Comparison of ENCODE assay signal across 8 cellular contexts in the genomic region with DNA sequence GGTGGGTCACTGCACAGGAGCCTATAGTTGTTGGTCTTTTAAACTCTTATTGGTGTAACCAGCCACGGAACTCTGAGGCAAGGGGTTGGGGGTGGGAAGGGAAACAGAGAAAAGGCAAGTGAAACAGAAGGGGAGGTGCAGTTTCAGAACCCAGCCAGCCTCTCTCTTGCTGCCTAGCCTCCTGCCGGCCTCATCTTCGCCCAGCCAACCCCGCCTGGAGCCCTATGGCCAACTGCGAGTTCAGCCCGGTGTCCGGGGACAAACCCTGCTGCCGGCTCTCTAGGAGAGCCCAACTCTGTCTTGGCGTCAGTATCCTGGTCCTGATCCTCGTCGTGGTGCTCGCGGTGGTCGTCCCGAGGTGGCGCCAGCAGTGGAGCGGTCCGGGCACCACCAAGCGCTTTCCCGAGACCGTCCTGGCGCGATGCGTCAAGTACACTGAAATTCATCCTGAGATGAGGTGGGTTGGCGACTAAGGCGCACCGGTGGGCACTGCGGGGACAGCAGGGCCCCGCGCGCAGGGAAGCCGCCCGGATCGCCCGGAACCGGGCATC. TPM values are rescaled to one million over a fixed set of nuclear protein-coding genes. Genes with fewer than 3 reads are reported as not detected.
A peak's percentile ranks its signal among the peaks of the same experiment; 100 is the strongest.
DNase-seq lines count a peak whose midpoint lies in the region; ATAC-seq, FAIRE-seq and TF ChIP-seq lines count a peak whose summit lies in the region.

CD38 (plus strand) TSS at position 138 of the 551 bp plus-strand sequence; CDS start at position 225, 87 bp downstream.

- peak within 1 kb of the TSS; percentile 87 to 92 for H3K27ac ChIP-seq in A549
- no peak within 1 kb of the TSS for H3K27ac ChIP-seq in SK-N-SH (ENCODE audit: low read depth in 2 of 2, low read length in 1 of 2)
- peak within 1 kb of the TSS; percentile 15 for H3K27ac ChIP-seq in subcutaneous abdominal adipose tissue (ENCODE audit: low read depth, low read length)

- TF ChIP-seq RAD21 in A549 (conservative IDR thresholded peaks at IDR 0.05 in 1 of 2, IDR thresholded peaks at IDR 0.05 in 1 of 2) (no peak), SK-N-SH (IDR thresholded peaks at IDR 0.05; ENCODE audit: low read length) (no peak)

- TF ChIP-seq EP300 in A549 (IDR thresholded peaks at IDR 0.05), result no peak
- no peak for TF ChIP-seq EP300 in SK-N-SH (IDR thresholded peaks at IDR 0.05; ENCODE audit: borderline replicate concordance in 1 of 2, low read depth in 1 of 2, low read length in 1 of 2)

- peak within 1 kb of the TSS; percentile 93 for H2AFZ ChIP-seq in SK-N-SH (ENCODE audit: low read depth)

- peak within 1 kb of the TSS; percentile 92 for H3K4me2 ChIP-seq in A549
- H3K4me2 ChIP-seq in SK-N-SH, result peak within 1 kb of the TSS; percentile 78

- H3K36me3 ChIP-seq in SK-N-SH (replicated peaks in 1 of 2; ENCODE audit: control insufficient read depth in 1 of 2, insufficient read depth in 2 of 2, low read length in 1 of 2) (no peaks in the 10 kb centered on the region), subcutaneous abdominal adipose tissue (ENCODE audit: control insufficient read depth in 5 of 5, insufficient read depth in 5 of 5, low read length in 5 of 5) (no peaks in the 10 kb centered on the region)

- no peaks in the 10 kb centered on the region for H3F3A ChIP-seq in SK-N-SH (replicated peaks; ENCODE audit: insufficient read depth)

- H3K9me3 Mint-ChIP-seq in dendritic cell treated with granulocyte-macrophage colony-stimulating factor and Interleukin-4, amounts not matched to agents 40 ng/mL and 50 ng/mL, for 4 days, result no peaks in the 10 kb centered on the region

- H3K27ac Mint-ChIP-seq in dendritic cell treated with granulocyte-macrophage colony-stimulating factor and Interleukin-4, amounts not matched to agents 40 ng/mL and 50 ng/mL, for 4 days, result peak within 1 kb of the TSS; percentile 72

- no peaks in the 10 kb centered on the region for H3K79me2 ChIP-seq in SK-N-SH (ENCODE audit: insufficient read depth)

- H3K9ac ChIP-seq in SK-N-SH (no peak within 1 kb of the TSS), subcutaneous abdominal adipose tissue (ENCODE audit: low read length in 5 of 5) (peak within 1 kb of the TSS in 4 of 5 donors; percentile 56 to 91 (median 80))

- H4K20me1 ChIP-seq in SK-N-SH (ENCODE audit: insufficient read depth), result no peaks in the 10 kb centered on the region

- peak within 1 kb of the TSS; percentile 90 for H3K4me3 Mint-ChIP-seq in dendritic cell treated with granulocyte-macrophage colony-stimulating factor and Interleukin-4, amounts not matched to agents 40 ng/mL and 50 ng/mL, for 4 days

- no peaks in the 10 kb centered on the region for H3K9me2 ChIP-seq in SK-N-SH

- H3K9me3 ChIP-seq in A549 (no peaks in the 10 kb centered on the region), SK-N-SH (no peaks in the 10 kb centered on the region), subcutaneous abdominal adipose tissue (ENCODE audit: control insufficient read depth in 5 of 5, low read length in 5 of 5) (no peaks in the 10 kb centered on the region)

- ATAC-seq in A549 (peak; percentile 67 to 71), GM18867 (IDR thresholded peaks at IDR 0.05; ENCODE audit: unreplicated experiment) (peak; percentile 79), HG03064 (IDR thresholded peaks at IDR 0.05; ENCODE audit: low read depth, unreplicated experiment) (peak; percentile 60)

- no peak for TF ChIP-seq POLR2A in A549 (IDR thresholded peaks at IDR 0.05; ENCODE audit: low read length)

- CTCF ChIA-PET in A549 (lab: Yijun Ruan, JAX), result interaction anchor here (0.8 to 1.2 kb wide), 2 partner anchors 16 to 299 kb away, joined by 3 read pairs; no protein-coding TSS in a partner anchor
- CTCF ChIA-PET in SK-N-SH (lab: Yijun Ruan, JAX), result interaction anchor here (0.7 to 3.5 kb wide), 3 partner anchors 11 to 178 kb away, joined by 3 to 18 read pairs (median 17); no protein-coding TSS in a partner anchor

- H3K27me3 Mint-ChIP-seq in dendritic cell treated with granulocyte-macrophage colony-stimulating factor and Interleukin-4, amounts not matched to agents 40 ng/mL and 50 ng/mL, for 4 days, result peaks cover 2% of the 10 kb centered on the region

- H3K36me3 Mint-ChIP-seq in dendritic cell treated with granulocyte-macrophage colony-stimulating factor and Interleukin-4, amounts not matched to agents 40 ng/mL and 50 ng/mL, for 4 days (ENCODE audit: low read depth), result no peaks in the 10 kb centered on the region

- H3K4me1 Mint-ChIP-seq in dendritic cell treated with granulocyte-macrophage colony-stimulating factor and Interleukin-4, amounts not matched to agents 40 ng/mL and 50 ng/mL, for 4 days (ENCODE audit: low read depth), result peaks cover 39% of the 10 kb centered on the region

- intact Hi-C loops in dendritic cell treated with granulocyte-macrophage colony-stimulating factor and Interleukin-4, amounts not matched to agents 40 ng/mL and 50 ng/mL, for 4 days (cut with micrococcal nuclease), result no loop called here

- TF ChIP-seq CTCF in A549 (IDR thresholded peaks at IDR 0.05), result no peak
- TF ChIP-seq CTCF in SK-N-SH (IDR thresholded peaks at IDR 0.05), result no peak

- 1% methylated on average over 14 of the region's 36 CpGs for WGBS in A549 (ENCODE audit: missing lambda C conversion rate)
- WGBS in SK-N-SH (ENCODE audit: low lambda C conversion rate), result 20% methylated on average over 11 of the region's 36 CpGs

- DNase-seq in A549 (ENCODE audit: low read depth in 1 of 2, low spot score in 1 of 2) (peak; percentile 10 to 29), SK-N-SH (peak; percentile 78), mesenteric fat pad (ENCODE audit: low spot score) (no peak), NCI-H226 (no peak)

- H3K27me3 ChIP-seq in SK-N-SH (ENCODE audit: insufficient read depth), result peaks cover 21% of the 10 kb centered on the region
- H3K27me3 ChIP-seq in subcutaneous abdominal adipose tissue (ENCODE audit: control insufficient read depth in 5 of 5, insufficient read depth in 4 of 5, low read length in 5 of 5), result no peaks in the 10 kb centered on the region

- peaks cover 29% of the 10 kb centered on the region for H3K4me1 ChIP-seq in A549
- peaks cover 0 to 10% of the 10 kb centered on the region in 2 experiments; a peak in 2 of 4 replicates for H3K4me1 ChIP-seq in SK-N-SH (ENCODE audit: control insufficient read depth in 1 of 2, insufficient read depth in 2 of 2, low read depth in 1 of 2, low read length in 1 of 2)
- peaks cover 4 to 28% (median 20%) of the 10 kb centered on the region in 5 donors for H3K4me1 ChIP-seq in subcutaneous abdominal adipose tissue (ENCODE audit: control insufficient read depth in 5 of 5, insufficient read depth in 5 of 5, low read length in 5 of 5)

- POLR2A ChIA-PET in A549 (lab: Yijun Ruan, JAX) (interaction anchor here (0.6 to 0.7 kb wide), 3 partner anchors 83 to 276 kb away, joined by 3 to 5 read pairs (median 3); no protein-coding TSS in a partner anchor), SK-N-SH (lab: Yijun Ruan, JAX) (no interaction called here)

- no peak for FAIRE-seq in A549 (lab: Jason Lieb, UNC)

- H3K4me3 ChIP-seq in A549 (peak within 1 kb of the TSS; percentile 76), SK-N-SH (ENCODE audit: low read depth in 2 of 2, low read length in 1 of 2) (peak within 1 kb of the TSS; percentile 59 to 66), subcutaneous abdominal adipose tissue (ENCODE audit: low read depth in 1 of 5, low read length in 5 of 5) (peak within 1 kb of the TSS; percentile 65 to 82 (median 75))

TF ChIP-seq in A549, 52 proteins besides CTCF, POLR2A, EP300 and RAD21 (continues in another document):
- TF ChIP-seq KDM1A (IDR thresholded peaks at IDR 0.05; ENCODE audit: low read depth) (no peak), CBX2 (IDR thresholded peaks at IDR 0.05; ENCODE audit: borderline replicate concordance, low read depth) (no peak)

TF ChIP-seq in SK-N-SH, 30 proteins besides CTCF, POLR2A, EP300 and RAD21:
- TF ChIP-seq CHD2 (IDR thresholded peaks at IDR 0.05; ENCODE audit: low read length, partially characterized antibody), result no peak
- TF ChIP-seq YY1 (IDR thresholded peaks at IDR 0.05; ENCODE audit: low read depth), result no peak
- TF ChIP-seq MEF2A (IDR thresholded peaks at IDR 0.05; ENCODE audit: borderline replicate concordance, low read depth), result no peak
- TF ChIP-seq JUND (IDR thresholded peaks at IDR 0.05), result no peak
- TF ChIP-seq TEAD4 (IDR thresholded peaks at IDR 0.05; ENCODE audit: borderline replicate concordance, insufficient read depth), result no peak
- TF ChIP-seq FOXJ3 (CRISPR knock-in tag; IDR thresholded peaks at IDR 0.05), result no peak
- no peak for TF ChIP-seq IRF3 (IDR thresholded peaks at IDR 0.05; ENCODE audit: low read depth, low read length)
- TF ChIP-seq RCOR1 (IDR thresholded peaks at IDR 0.05; ENCODE audit: low read length), result no peak
- no peak for TF ChIP-seq GABPA (IDR thresholded peaks at IDR 0.05; ENCODE audit: low read depth)
- TF ChIP-seq NRF1 (IDR thresholded peaks at IDR 0.05; ENCODE audit: low read depth, low read length), result no peak
- no peak for TF ChIP-seq NFIC (IDR thresholded peaks at IDR 0.05; ENCODE audit: borderline replicate concordance)
- TF ChIP-seq FOSL2 (IDR thresholded peaks at IDR 0.05; ENCODE audit: borderline replicate concordance, low read depth), result no peak

RNA-seq across cellular contexts. Expression of gene CD38, which starts in this region (rescaled TPM):
- 12.2 and 12.4 TPM in 2 replicates for polyA plus RNA-seq in A549 (2011; rRNA removed)
- 3.4 and 3.6 TPM in 2 replicates for polyA plus RNA-seq in A549 (2012; cell fraction: cytosol; rRNA removed)
- 4.9 and 9.0 TPM in 2 replicates for polyA plus RNA-seq in A549 (2012; cell fraction: nucleus; rRNA removed)
- 7.8 to 9.1 TPM (median 8.2 TPM) in 3 replicates for polyA plus RNA-seq in A549 (2017; fragmentation: RNase III; extraction: RNeasy Plus Mini Kit Qiagen cat#74134 plus additional on column Dnase treatment)
- polyA minus RNA-seq in A549 (2011; rRNA and poly(A)+ RNA removed), result 8.2 and 8.6 TPM in 2 replicates
- 0.02 TPM in 1 of 2 replicates, not detected in the other for polyA plus RNA-seq in SK-N-SH (2012; rRNA removed)
- 0.01 and 0.04 TPM in 2 replicates for polyA plus RNA-seq in SK-N-SH (2012; cell fraction: cytosol; rRNA removed)
- 0.01 TPM in 2 replicates for polyA plus RNA-seq in SK-N-SH (2012; cell fraction: nucleus; rRNA removed)
- 30.4 TPM for total RNA-seq in mesenteric fat pad

Comparison
In these comparisons a context has a peak if more than half of its experiments do, and no peak if none do; other contexts are left out.
1. RNA of gene CD38 (polyA plus RNA-seq): 3.4 to 12.4 TPM in A549; 0.01 to 0.04 TPM in SK-N-SH; every median in the first group is over 4 times any median in the second.
2. Peak in DNase-seq, H3K4me3 ChIP-seq and H3K4me2 ChIP-seq in SK-N-SH; RNA of the gene not detected or under 1 TPM.
3. DNase-seq: peak in A549 (2 of 2); none in mesenteric fat pad (single experiment) and NCI-H226 (single experiment).
4. H3K27ac ChIP-seq: peak in A549 (2 of 2) and subcutaneous abdominal adipose tissue (single experiment); none in SK-N-SH (0 of 2).
5. Peak in every context shown above with its lines, with median percentiles within 50 percentile points of each other: ATAC-seq and H3K4me3 ChIP-seq.